17 cellular contexts compared by ENCODE assay signal in the genomic region with DNA sequence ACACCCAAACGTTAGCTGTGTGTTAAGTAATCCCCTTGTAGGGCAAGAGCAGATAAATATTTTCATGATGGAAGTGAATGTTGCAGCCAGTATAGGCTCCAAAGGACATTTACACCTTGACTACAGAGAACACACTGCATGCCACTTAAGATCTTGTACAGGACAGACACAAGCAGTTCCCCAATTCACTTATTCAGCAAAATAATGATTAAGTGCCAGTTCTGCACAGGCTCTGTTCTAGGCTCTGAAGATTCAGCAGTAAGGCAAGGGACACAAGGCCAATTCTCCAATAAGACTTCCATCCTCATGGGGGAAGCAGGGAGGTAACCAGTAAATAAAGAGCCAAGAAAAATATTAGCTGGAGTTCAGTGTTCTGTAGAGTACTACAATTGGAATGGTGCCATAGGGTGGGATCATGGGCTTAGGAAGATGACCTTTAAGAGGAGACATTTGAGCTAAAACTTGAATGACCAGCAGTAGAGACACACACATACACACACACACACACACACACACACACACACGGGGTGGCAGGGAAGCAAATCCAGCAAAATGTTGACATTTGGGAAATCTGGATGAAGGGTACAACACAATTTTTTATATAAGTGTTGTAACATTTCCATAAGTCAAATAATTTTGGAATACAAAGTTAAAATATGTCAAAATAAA.
"Had no signal": no experiment of that assay in that cellular context is flagged by ENCODE, and none has a peak within 500 bp of the region (broad histone marks: within the 10 kb centered on the region; RNA-seq: fewer than 3 reads in every experiment).

No MANE protein-coding gene starts in this region.

- H3K27ac ChIP-seq: adrenal gland, SJSA1, thoracic aorta, WERI-Rb-1 had no signal

- H3K27me3 ChIP-seq: adrenal gland, body of pancreas, SJSA1 had no signal

- H3K27me3 Mint-ChIP-seq: activated CD4-positive, alpha-beta T cell treated with anti-CD3 and anti-CD28 coated beads for 36 hours; naive thymus-derived CD8-positive, alpha-beta T cell; stimulated activated naive CD8-positive, alpha-beta T cell treated with anti-CD3 and anti-CD28 coated beads, Interleukin-15, Interleukin-2, amounts not matched to agents 100 ng/mL and 50 ng/mL, for 24 hours had no signal

- H3K36me3 ChIP-seq: adrenal gland, SJSA1, thoracic aorta, WERI-Rb-1 had no signal

- H3K4me1 ChIP-seq: SJSA1 had no signal

- DNase-seq: activated CD4-positive, alpha-beta T cell treated with anti-CD3 and anti-CD28 coated beads for 36 hours; activated CD8-positive, alpha-beta T cell treated with anti-CD3 and anti-CD28 coated beads, Interleukin-2, amount 10 ng/mL, durations not matched to agents 7 days and 5 days; activated naive CD4-positive, alpha-beta T cell treated with Interleukin-2 at 50 U/mL for 16 hours; adrenal gland; body of pancreas; dermis blood vessel endothelial cell; hypothalamus; naive thymus-derived CD8-positive, alpha-beta T cell; stimulated activated CD4-positive, alpha-beta T cell treated with anti-CD3 and anti-CD28 coated beads, Interleukin-4, amount 100 ng/mL, for 1 hour; T-helper 1 cell; WERI-Rb-1 had no signal

- H3K9me3 Mint-ChIP-seq: naive thymus-derived CD8-positive, alpha-beta T cell; stimulated activated naive CD8-positive, alpha-beta T cell treated with anti-CD3 and anti-CD28 coated beads, Interleukin-15, Interleukin-2, amounts not matched to agents 100 ng/mL and 50 ng/mL, for 24 hours had no signal

- H3K9me3 ChIP-seq: adrenal gland, body of pancreas, SJSA1, thoracic aorta had no signal

- H3K27ac Mint-ChIP-seq: activated CD4-positive, alpha-beta T cell treated with anti-CD3 and anti-CD28 coated beads for 36 hours; activated CD8-positive, alpha-beta T cell treated with anti-CD3 and anti-CD28 coated beads, Interleukin-2, amount 10 ng/mL, durations not matched to agents 7 days and 5 days; naive thymus-derived CD8-positive, alpha-beta T cell; progenitor cell of endocrine pancreas; stimulated activated naive CD8-positive, alpha-beta T cell treated with anti-CD3 and anti-CD28 coated beads, Interleukin-15, Interleukin-2, amounts not matched to agents 100 ng/mL and 50 ng/mL, for 24 hours had no signal

- H3K36me3 Mint-ChIP-seq: naive thymus-derived CD8-positive, alpha-beta T cell had no signal

- ATAC-seq: activated CD4-positive, alpha-beta T cell treated with anti-CD3 and anti-CD28 coated beads for 36 hours; activated CD8-positive, alpha-beta T cell treated with anti-CD3 and anti-CD28 coated beads, Interleukin-2, amount 10 ng/mL, durations not matched to agents 7 days and 5 days; body of pancreas; naive thymus-derived CD8-positive, alpha-beta T cell had no signal

- FAIRE-seq: frontal cortex had no signal

- H3K4me3 Mint-ChIP-seq: activated CD4-positive, alpha-beta T cell treated with anti-CD3 and anti-CD28 coated beads for 36 hours; activated CD8-positive, alpha-beta T cell treated with anti-CD3 and anti-CD28 coated beads, Interleukin-2, amount 10 ng/mL, durations not matched to agents 7 days and 5 days; naive thymus-derived CD8-positive, alpha-beta T cell; stimulated activated naive CD8-positive, alpha-beta T cell treated with anti-CD3 and anti-CD28 coated beads, Interleukin-15, Interleukin-2, amounts not matched to agents 100 ng/mL and 50 ng/mL, for 24 hours had no signal

- H3K4me3 ChIP-seq: adrenal gland, body of pancreas, lung, SJSA1, thoracic aorta had no signal
